15 cellular contexts compared by ENCODE assay signal in genomic region chr2:132605236-132606180, GRCh38.
A peak's percentile ranks its signal among the peaks of the same experiment; 100 is the strongest.
DNase-seq lines count a peak whose midpoint lies in the region; ATAC-seq and TF ChIP-seq lines count a peak whose summit lies in the region.
"Had no signal": no experiment of that assay in that cellular context is flagged by ENCODE, and none has a peak within 500 bp of the region (broad histone marks: within the 10 kb centered on the region; RNA-seq: fewer than 3 reads in every experiment).

No MANE protein-coding gene starts in this region.

- H3K27ac Mint-ChIP-seq in osteocyte (ENCODE audit: unreplicated experiment): no peak overlapping the region
- H3K27ac Mint-ChIP-seq in activated T-helper 2 cell treated with anti-CD3 and anti-CD28 coated beads, Interferon-gamma antibody, Interleukin-2, Interleukin-4, amounts not matched to agents 10 μg/mL and 5 μg/mL and 100 μg/mL, durations not matched to agents 14 hours and 24 hours and 36 hours: no peak overlapping the region
- H3K27ac Mint-ChIP-seq: B cell; CD4-positive, alpha-beta T cell had no signal

- H3K9ac ChIP-seq in SK-N-MC (ENCODE audit: insufficient read length): no peak overlapping the region

- H3K36me3 ChIP-seq in HEK293 (ENCODE audit: control insufficient read depth in 2 of 2, insufficient read depth in 1 of 2, low read length in 2 of 2): no peaks in the 10 kb centered on the region
- H3K36me3 ChIP-seq in SK-N-MC (ENCODE audit: insufficient read depth, low read length): no peaks in the 10 kb centered on the region

- POLR2A ChIA-PET in HEK293 (lab: Yijun Ruan, JAX): no interaction called here

- TF ChIP-seq CTCF in HEK293 (tag by site-specific recombination; IDR thresholded peaks at IDR 0.05) (no peak), osteocyte (IDR thresholded peaks at IDR 0.05) (no peak)

- no peak overlapping the region for H3K4me3 ChIP-seq in HEK293 (ENCODE audit: low read depth, low read length)
- H3K4me3 ChIP-seq in SK-N-MC: peak overlapping the region; percentile 46; the same call in 1 of the 2 replicates

- H3K27ac ChIP-seq in HEK293 (ENCODE audit: extremely low read depth, low read depth, low read length) (no peak overlapping the region), SK-N-MC (no peak overlapping the region)

- intact Hi-C loops in activated T-helper 2 cell treated with anti-CD3 and anti-CD28 coated beads, Interferon-gamma antibody, Interleukin-2, Interleukin-4, amounts not matched to agents 10 μg/mL and 5 μg/mL and 100 μg/mL, durations not matched to agents 14 hours and 24 hours and 36 hours (cut with micrococcal nuclease): no loop called here

- H3K4me1 ChIP-seq in HEK293 (ENCODE audit: control insufficient read depth, insufficient read depth, low read length): no peaks in the 10 kb centered on the region

- H3K9me3 ChIP-seq in HEK293 (ENCODE audit: control insufficient read depth, insufficient read depth, low read depth, low read length) (no peaks in the 10 kb centered on the region), SK-N-MC (ENCODE audit: low read depth, low read length) (no peaks in the 10 kb centered on the region)

- no peaks in the 10 kb centered on the region for H3K4me1 Mint-ChIP-seq in osteocyte (ENCODE audit: unreplicated experiment)
- H3K4me1 Mint-ChIP-seq in activated T-helper 2 cell treated with anti-CD3 and anti-CD28 coated beads, Interferon-gamma antibody, Interleukin-2, Interleukin-4, amounts not matched to agents 10 μg/mL and 5 μg/mL and 100 μg/mL, durations not matched to agents 14 hours and 24 hours and 36 hours (ENCODE audit: low read depth): no peaks in the 10 kb centered on the region
- H3K4me1 Mint-ChIP-seq: B cell had no signal

- no peak for DNase-seq in SK-N-MC (ENCODE audit: low read depth, low spot score)
- DNase-seq in iPS-NIHi7 (ENCODE audit: extremely low spot score): peak; percentile 27
- peak; percentile 65 for DNase-seq in osteocyte (ENCODE audit: extremely low spot score, unreplicated experiment)
- DNase-seq in activated T-helper 2 cell treated with anti-CD3 and anti-CD28 coated beads, Interferon-gamma antibody, Interleukin-2, Interleukin-4, amounts not matched to agents 10 μg/mL and 5 μg/mL and 100 μg/mL, durations not matched to agents 14 hours and 24 hours and 36 hours (ENCODE audit: low spot score): no peak
- no peak for DNase-seq in amygdala (lab: John Stamatoyannopoulos, UW)
- DNase-seq in NCI-H510A (lab: John Stamatoyannopoulos, UW): no peak
- DNase-seq: C1 segment of cervical spinal cord; Calu3; CD4-positive, alpha-beta T cell; DMS 273 treated with DMSO at 0.1 percent for 48 hours; IMR-90 had no signal

- CTCF ChIA-PET in HEK293 (lab: Yijun Ruan, JAX): no interaction called here

- no peak for ATAC-seq in GM21390 (IDR thresholded peaks at IDR 0.05; ENCODE audit: unreplicated experiment)
- ATAC-seq: HCT116 had no signal

- no peaks in the 10 kb centered on the region for H3K36me3 Mint-ChIP-seq in osteocyte (ENCODE audit: unreplicated experiment)
- no peaks in the 10 kb centered on the region for H3K36me3 Mint-ChIP-seq in activated T-helper 2 cell treated with anti-CD3 and anti-CD28 coated beads, Interferon-gamma antibody, Interleukin-2, Interleukin-4, amounts not matched to agents 10 μg/mL and 5 μg/mL and 100 μg/mL, durations not matched to agents 14 hours and 24 hours and 36 hours (ENCODE audit: low read depth)

- H3K4me3 Mint-ChIP-seq in osteocyte (ENCODE audit: unreplicated experiment): no peak overlapping the region
- no peak overlapping the region for H3K4me3 Mint-ChIP-seq in activated T-helper 2 cell treated with anti-CD3 and anti-CD28 coated beads, Interferon-gamma antibody, Interleukin-2, Interleukin-4, amounts not matched to agents 10 μg/mL and 5 μg/mL and 100 μg/mL, durations not matched to agents 14 hours and 24 hours and 36 hours (ENCODE audit: low read depth)
- H3K4me3 Mint-ChIP-seq: B cell; CD4-positive, alpha-beta T cell had no signal

- H3K27me3 Mint-ChIP-seq in osteocyte (ENCODE audit: unreplicated experiment): no peaks in the 10 kb centered on the region
- H3K27me3 Mint-ChIP-seq in activated T-helper 2 cell treated with anti-CD3 and anti-CD28 coated beads, Interferon-gamma antibody, Interleukin-2, Interleukin-4, amounts not matched to agents 10 μg/mL and 5 μg/mL and 100 μg/mL, durations not matched to agents 14 hours and 24 hours and 36 hours (ENCODE audit: low read depth): no peaks in the 10 kb centered on the region
- H3K27me3 Mint-ChIP-seq: CD4-positive, alpha-beta T cell had no signal

- H3K9me3 Mint-ChIP-seq in osteocyte (ENCODE audit: unreplicated experiment): no peaks in the 10 kb centered on the region
- no peaks in the 10 kb centered on the region for H3K9me3 Mint-ChIP-seq in activated T-helper 2 cell treated with anti-CD3 and anti-CD28 coated beads, Interferon-gamma antibody, Interleukin-2, Interleukin-4, amounts not matched to agents 10 μg/mL and 5 μg/mL and 100 μg/mL, durations not matched to agents 14 hours and 24 hours and 36 hours

TF ChIP-seq in HEK293, 187 proteins besides CTCF, POLR2A, EP300 and RAD21:
- TF ChIP-seq, protein P1, sequence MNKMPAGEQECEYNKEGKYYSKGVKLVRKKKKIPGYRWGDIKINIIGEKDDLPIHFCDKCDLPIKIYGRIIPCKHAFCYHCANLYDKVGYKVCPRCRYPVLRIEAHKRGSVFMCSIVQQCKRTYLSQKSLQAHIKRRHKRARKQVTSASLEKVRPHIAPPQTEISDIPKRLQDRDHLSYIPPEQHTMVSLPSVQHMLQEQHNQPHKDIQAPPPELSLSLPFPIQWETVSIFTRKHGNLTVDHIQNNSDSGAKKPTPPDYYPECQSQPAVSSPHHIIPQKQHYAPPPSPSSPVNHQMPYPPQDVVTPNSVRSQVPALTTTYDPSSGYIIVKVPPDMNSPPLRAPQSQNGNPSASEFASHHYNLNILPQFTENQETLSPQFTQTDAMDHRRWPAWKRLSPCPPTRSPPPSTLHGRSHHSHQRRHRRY (tag by site-specific recombination; IDR thresholded peaks at IDR 0.05): no peak
- no peak for TF ChIP-seq ZNF623 (tag by site-specific recombination; IDR thresholded peaks at IDR 0.05)
- no peak for TF ChIP-seq REST (tag by site-specific recombination; IDR thresholded peaks at IDR 0.05)
- no peak for TF ChIP-seq ZNF184 (tag by site-specific recombination; IDR thresholded peaks at IDR 0.05)
- peak; percentile 25; the same call in 1 of the 2 replicates for TF ChIP-seq ZIC2 (tag by site-specific recombination; IDR thresholded peaks at IDR 0.05)
- no peak for TF ChIP-seq HOXD13 (CRISPR knock-in tag; IDR thresholded peaks at IDR 0.05; ENCODE audit: borderline replicate concordance)
TF ChIP-seq in HEK293: peak in this region for 1.

Comparison
In these comparisons a context has a peak if more than half of its experiments do, and no peak if none do; other contexts are left out.
1. DNase-seq: peak in iPS-NIHi7 (single experiment) and osteocyte (single experiment); none in SK-N-MC (single experiment), activated T-helper 2 cell treated with anti-CD3 and anti-CD28 coated beads, Interferon-gamma antibody, Interleukin-2, Interleukin-4, amounts not matched to agents 10 μg/mL and 5 μg/mL and 100 μg/mL, durations not matched to agents 14 hours and 24 hours and 36 hours (single experiment), amygdala (0 of 56) and NCI-H510A (single experiment).